Comparison of ENCODE assay signal across 20 cellular contexts in genomic region chr11:73171762-73172161, GRCh38. TPM values are rescaled to one million over a fixed set of nuclear protein-coding genes. Genes with fewer than 3 reads are reported as not detected.
"Had no signal": no experiment of that assay in that cellular context is flagged by ENCODE, and none has a peak within 500 bp of the region (broad histone marks: within the 10 kb centered on the region; RNA-seq: fewer than 3 reads in every experiment).

No MANE protein-coding gene starts in this region.

- DNase-seq: activated CD4-positive, alpha-beta T cell treated with anti-CD3 and anti-CD28 coated beads, Interleukin-2, amount 50 U/mL, for 1 hour; activated CD8-positive, alpha-beta memory T cell treated with anti-CD3 and anti-CD28 coated beads for 24 hours; activated naive CD8-positive, alpha-beta T cell treated with anti-CD3 and anti-CD28 coated beads, Interleukin-2, amount 10 ng/mL, durations not matched to agents 7 days and 5 days; anterior cingulate cortex; brain microvascular endothelial cell; cortex of kidney; effector CD4-positive, alpha-beta T cell; esophagus squamous epithelium; foreskin keratinocyte; glutamatergic neuron; left colon; mammary epithelial cell; stimulated activated CD4-positive, alpha-beta T cell treated with anti-CD3 and anti-CD28 coated beads, Interleukin-12 subunit alpha, Interleukin-12 subunit beta, amount 100 ng/mL, for 4 hours; stimulated activated naive CD4-positive, alpha-beta T cell; T-helper 9 cell; trophoblast cell had no signal

- H3K27ac Mint-ChIP-seq: activated naive CD8-positive, alpha-beta T cell treated with anti-CD3 and anti-CD28 coated beads, Interleukin-2, amount 10 ng/mL, durations not matched to agents 7 days and 5 days had no signal

- H3K27me3 ChIP-seq: brain microvascular endothelial cell, esophagus squamous epithelium, foreskin keratinocyte had no signal

- H3K9me3 Mint-ChIP-seq: activated naive CD8-positive, alpha-beta T cell treated with anti-CD3 and anti-CD28 coated beads, Interleukin-2, amount 10 ng/mL, durations not matched to agents 7 days and 5 days; neural crest cell had no signal

- ATAC-seq: activated CD4-positive, CD25-positive, alpha-beta regulatory T cell treated with anti-CD3 and anti-CD28 coated beads, Interleukin-2, amount 50 U/mL, for 24 hours; foreskin keratinocyte; left colon had no signal

- H3K36me3 ChIP-seq: brain microvascular endothelial cell, esophagus squamous epithelium had no signal

- H3K4me3 Mint-ChIP-seq: activated naive CD8-positive, alpha-beta T cell treated with anti-CD3 and anti-CD28 coated beads, Interleukin-2, amount 10 ng/mL, durations not matched to agents 7 days and 5 days; neural crest cell had no signal

- H3K27me3 Mint-ChIP-seq: activated naive CD8-positive, alpha-beta T cell treated with anti-CD3 and anti-CD28 coated beads, Interleukin-2, amount 10 ng/mL, durations not matched to agents 7 days and 5 days had no signal

- H3K27ac ChIP-seq: brain microvascular endothelial cell, esophagus squamous epithelium, foreskin keratinocyte, psoas muscle had no signal

- H3K9me3 ChIP-seq: esophagus squamous epithelium, psoas muscle had no signal

- H3K4me3 ChIP-seq: esophagus squamous epithelium, psoas muscle had no signal

RNA-seq across cellular contexts. Expression of gene P2RY2, which starts 46.3 kb away (rescaled TPM):
- total RNA-seq: activated naive CD8-positive, alpha-beta T cell treated with anti-CD3 and anti-CD28 coated beads, Interleukin-2, amount 10 ng/mL, durations not matched to agents 7 days and 5 days; osteocyte had no signal
